ENCODE assay signal across 17 cellular contexts in genomic region chrX:44733931-44734330, GRCh38.
"Had no signal": no experiment of that assay in that cellular context is flagged by ENCODE, and none has a peak within 500 bp of the region (broad histone marks: within the 10 kb centered on the region; RNA-seq: fewer than 3 reads in every experiment).

No MANE protein-coding gene starts in this region.

- H3K27me3 Mint-ChIP-seq: activated CD4-positive, alpha-beta T cell treated with anti-CD3 and anti-CD28 coated beads, Interleukin-2, amount 10 ng/mL, durations not matched to agents 24 days and 14 days; naive thymus-derived CD4-positive, alpha-beta T cell; stimulated activated memory B cell treated with anti-CD40 and anti-IgM and Interleukin-4, amounts not matched to agents 10 μg/mL and 1 μg/mL and 100 μg/mL, for 72 hours had no signal

- H3K36me3 Mint-ChIP-seq: immature natural killer cell; memory B cell; naive thymus-derived CD4-positive, alpha-beta T cell; stimulated activated memory B cell treated with anti-CD40 and anti-IgM and Interleukin-4, amounts not matched to agents 10 μg/mL and 1 μg/mL and 100 μg/mL, for 72 hours had no signal

- H3K9me3 Mint-ChIP-seq: activated CD4-positive, alpha-beta T cell treated with anti-CD3 and anti-CD28 coated beads, Interleukin-2, amount 10 ng/mL, durations not matched to agents 24 days and 14 days; immature natural killer cell; stimulated activated memory B cell treated with anti-CD40 and anti-IgM and Interleukin-4, amounts not matched to agents 10 μg/mL and 1 μg/mL and 100 μg/mL, for 72 hours; T-helper 2 cell treated with Interferon-gamma antibody and Interleukin-4, amounts not matched to agents 5 μg/mL and 100 μg/mL, for 36 hours had no signal

- H3K27me3 ChIP-seq: pancreas, spleen, upper lobe of right lung had no signal

- ATAC-seq: activated CD8-positive, alpha-beta T cell treated with anti-CD3 and anti-CD28 coated beads, Interleukin-2, amount 10 ng/mL, durations not matched to agents 7 days and 5 days; activated T-cell treated with anti-CD3 and anti-CD28 coated beads, Interleukin-2, amount 50 U/mL, for 4 hours; mucosa of descending colon; naive thymus-derived CD4-positive, alpha-beta T cell; pancreas; sciatic nerve; stimulated activated memory B cell treated with anti-CD40 and anti-IgM and Interleukin-4, amounts not matched to agents 10 μg/mL and 1 μg/mL and 100 μg/mL, for 72 hours; upper lobe of right lung had no signal

- H3K27ac Mint-ChIP-seq: activated CD4-positive, alpha-beta T cell treated with anti-CD3 and anti-CD28 coated beads, Interleukin-2, amount 10 ng/mL, durations not matched to agents 24 days and 14 days; activated CD8-positive, alpha-beta T cell treated with anti-CD3 and anti-CD28 coated beads, Interleukin-2, amount 10 ng/mL, durations not matched to agents 7 days and 5 days; activated naive CD4-positive, alpha-beta T cell treated with anti-CD3 and anti-CD28 coated beads for 36 hours; immature natural killer cell; memory B cell; naive thymus-derived CD4-positive, alpha-beta T cell; stimulated activated memory B cell treated with anti-CD40 and anti-IgM and Interleukin-4, amounts not matched to agents 10 μg/mL and 1 μg/mL and 100 μg/mL, for 72 hours; T-helper 2 cell treated with Interferon-gamma antibody and Interleukin-4, amounts not matched to agents 5 μg/mL and 100 μg/mL, for 36 hours had no signal

- DNase-seq: activated CD4-positive, alpha-beta T cell treated with anti-CD3 and anti-CD28 coated beads, Interleukin-2, amount 10 ng/mL, durations not matched to agents 24 days and 14 days; activated CD8-positive, alpha-beta memory T cell treated with anti-CD3 and anti-CD28 coated beads, Interleukin-2, amount 50 U/mL, for 4 hours; activated CD8-positive, alpha-beta T cell treated with anti-CD3 and anti-CD28 coated beads, Interleukin-2, amount 10 ng/mL, durations not matched to agents 7 days and 5 days; activated naive CD4-positive, alpha-beta T cell treated with anti-CD3 and anti-CD28 coated beads for 36 hours; activated T-cell treated with anti-CD3 and anti-CD28 coated beads, Interleukin-2, amount 50 U/mL, for 4 hours; immature natural killer cell; mucosa of descending colon; naive thymus-derived CD4-positive, alpha-beta T cell; pancreas; spleen; stimulated activated CD4-positive, alpha-beta T cell treated with anti-CD3 and anti-CD28 coated beads, Interleukin-4, amount 100 ng/mL, for 4 hours; upper lobe of right lung had no signal

- H3K36me3 ChIP-seq: pancreas, spleen, upper lobe of right lung had no signal

- H3K9me3 ChIP-seq: mucosa of descending colon, pancreas, upper lobe of right lung had no signal

- H3K4me3 Mint-ChIP-seq: activated CD4-positive, alpha-beta T cell treated with anti-CD3 and anti-CD28 coated beads, Interleukin-2, amount 10 ng/mL, durations not matched to agents 24 days and 14 days; activated CD8-positive, alpha-beta T cell treated with anti-CD3 and anti-CD28 coated beads, Interleukin-2, amount 10 ng/mL, durations not matched to agents 7 days and 5 days; activated naive CD4-positive, alpha-beta T cell treated with anti-CD3 and anti-CD28 coated beads for 36 hours; activated T-cell treated with anti-CD3 and anti-CD28 coated beads, Interleukin-2, amount 50 U/mL, for 4 hours; immature natural killer cell; memory B cell; naive thymus-derived CD4-positive, alpha-beta T cell; stimulated activated memory B cell treated with anti-CD40 and anti-IgM and Interleukin-4, amounts not matched to agents 10 μg/mL and 1 μg/mL and 100 μg/mL, for 72 hours; T-helper 2 cell treated with Interferon-gamma antibody and Interleukin-4, amounts not matched to agents 5 μg/mL and 100 μg/mL, for 36 hours had no signal

- H3K27ac ChIP-seq: coronary artery, pancreas, spleen, upper lobe of right lung had no signal

- H3K4me3 ChIP-seq: coronary artery, mucosa of descending colon, pancreas, spleen, upper lobe of right lung had no signal

- H3K4me1 ChIP-seq: pancreas, spleen, upper lobe of right lung had no signal

- H3K4me1 Mint-ChIP-seq: activated CD4-positive, alpha-beta T cell treated with anti-CD3 and anti-CD28 coated beads, Interleukin-2, amount 10 ng/mL, durations not matched to agents 24 days and 14 days; immature natural killer cell; memory B cell; naive thymus-derived CD4-positive, alpha-beta T cell; stimulated activated memory B cell treated with anti-CD40 and anti-IgM and Interleukin-4, amounts not matched to agents 10 μg/mL and 1 μg/mL and 100 μg/mL, for 72 hours had no signal
